In the genomic region with DNA sequence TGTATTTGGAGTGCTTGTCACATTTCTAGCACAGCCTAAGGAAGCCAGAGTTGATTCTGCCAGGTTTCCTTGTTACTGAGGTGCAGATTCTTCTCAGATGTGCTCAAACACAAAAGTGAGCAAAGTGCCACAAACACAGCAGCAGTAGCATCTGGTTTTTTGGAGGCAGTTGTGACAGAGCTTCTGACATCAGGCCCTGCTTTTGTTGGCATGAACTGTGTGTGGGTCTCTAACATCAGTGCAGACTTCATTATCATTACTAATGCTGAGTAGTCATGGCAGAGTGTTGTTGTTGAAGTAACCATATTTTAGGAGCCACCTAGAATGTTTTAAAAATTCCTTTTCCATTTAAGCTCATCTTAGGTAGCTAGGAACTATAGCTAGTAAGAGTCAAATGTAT, we compare ENCODE assay signal across 19 cellular contexts.
A peak's percentile ranks its signal among the peaks of the same experiment; 100 is the strongest.
DNase-seq lines count a peak whose midpoint lies in the region; ATAC-seq and TF ChIP-seq lines count a peak whose summit lies in the region.
"Had no signal": no experiment of that assay in that cellular context is flagged by ENCODE, and none has a peak within 500 bp of the region (broad histone marks: within the 10 kb centered on the region; RNA-seq: fewer than 3 reads in every experiment).

No MANE protein-coding gene starts in this region.

- H3K4me2 ChIP-seq in skeletal muscle satellite cell (ENCODE audit: low read length), result no peak overlapping the region

- H3K9ac ChIP-seq in skeletal muscle satellite cell (ENCODE audit: low read depth, low read length), result peak overlapping the region; percentile 31

- H3K4me1 ChIP-seq in skeletal muscle satellite cell (ENCODE audit: control insufficient read depth, insufficient read depth, low read length), result peaks cover 35% of the 10 kb centered on the region

- TF ChIP-seq CTCF in cardiac fibroblast (IDR thresholded peaks at IDR 0.05; ENCODE audit: low read depth, low read length), result no peak
- TF ChIP-seq CTCF in foreskin fibroblast (IDR thresholded peaks at IDR 0.05; ENCODE audit: low read depth, low read length), result no peak

- in situ Hi-C loops in KBM-7 (cut with MboI; ENCODE audit: low pct_unique_long_range_greater_than_20kb, low sequenced_read_pairs), result no loop called here

- DNase-seq in AG20443 (ENCODE audit: low spot score) (peak; percentile 16), cardiac fibroblast (ENCODE audit: low read depth in 2 of 2) (peak; percentile 23 to 76), foreskin fibroblast (peak; percentile 23 to 30), sciatic nerve (ENCODE audit: low spot score) (no peak), KBM-7 (no peak), nucleus accumbens (lab: John Stamatoyannopoulos, UW) (no peak)
- DNase-seq in stimulated activated naive CD4-positive, alpha-beta T cell treated with Interleukin-2 at 50 U/mL for 16 hours (lab: John Stamatoyannopoulos, UW), result no peak
- DNase-seq: CD4-positive, CD25-positive, alpha-beta regulatory T cell; EL; GF-D8; H9; HFFc6; NCI-H1092 treated with DMSO at 0.1 percent for 48 hours; NCI-H2029 treated with DMSO at 0.1 percent for 48 hours; NCI-H345; NCI-H524 treated with DMSO at 0.1 percent for 48 hours; SJCRH30 had no signal

- intact Hi-C loops in sciatic nerve (cut with DNase I), result no loop called here

- H3K4me3 ChIP-seq in cardiac fibroblast (replicated peaks in 1 of 2; ENCODE audit: low read depth in 2 of 2, low read length in 2 of 2) (no peak overlapping the region), foreskin fibroblast (ENCODE audit: low read depth in 1 of 2, low read length in 2 of 2) (no peak overlapping the region), skeletal muscle satellite cell (ENCODE audit: low read length) (no peak overlapping the region)
- H3K4me3 ChIP-seq: K562, SJCRH30 had no signal

- H3K27me3 ChIP-seq in skeletal muscle satellite cell (ENCODE audit: control insufficient read depth, insufficient read depth, low read length), result no peaks in the 10 kb centered on the region
- H3K27me3 ChIP-seq: SJCRH30 had no signal

- no peaks in the 10 kb centered on the region for H3K36me3 ChIP-seq in skeletal muscle satellite cell (ENCODE audit: insufficient read depth, low read length)
- H3K36me3 ChIP-seq: SJCRH30 had no signal

- ATAC-seq in sciatic nerve, result no peak
- ATAC-seq: K562 had no signal

- no peaks in the 10 kb centered on the region for H3K9me3 ChIP-seq in skeletal muscle satellite cell (replicated peaks; ENCODE audit: low read length)

Comparison
In these comparisons a context has a peak if more than half of its experiments do, and no peak if none do; other contexts are left out.
1. DNase-seq: peak in AG20443 (single experiment), cardiac fibroblast (2 of 2) and foreskin fibroblast (2 of 2); none in stimulated activated naive CD4-positive, alpha-beta T cell treated with Interleukin-2 at 50 U/mL for 16 hours (single experiment), sciatic nerve (single experiment), KBM-7 (single experiment) and nucleus accumbens (0 of 56).